ENCODE assay signal across 1 cellular context in the genomic region with DNA sequence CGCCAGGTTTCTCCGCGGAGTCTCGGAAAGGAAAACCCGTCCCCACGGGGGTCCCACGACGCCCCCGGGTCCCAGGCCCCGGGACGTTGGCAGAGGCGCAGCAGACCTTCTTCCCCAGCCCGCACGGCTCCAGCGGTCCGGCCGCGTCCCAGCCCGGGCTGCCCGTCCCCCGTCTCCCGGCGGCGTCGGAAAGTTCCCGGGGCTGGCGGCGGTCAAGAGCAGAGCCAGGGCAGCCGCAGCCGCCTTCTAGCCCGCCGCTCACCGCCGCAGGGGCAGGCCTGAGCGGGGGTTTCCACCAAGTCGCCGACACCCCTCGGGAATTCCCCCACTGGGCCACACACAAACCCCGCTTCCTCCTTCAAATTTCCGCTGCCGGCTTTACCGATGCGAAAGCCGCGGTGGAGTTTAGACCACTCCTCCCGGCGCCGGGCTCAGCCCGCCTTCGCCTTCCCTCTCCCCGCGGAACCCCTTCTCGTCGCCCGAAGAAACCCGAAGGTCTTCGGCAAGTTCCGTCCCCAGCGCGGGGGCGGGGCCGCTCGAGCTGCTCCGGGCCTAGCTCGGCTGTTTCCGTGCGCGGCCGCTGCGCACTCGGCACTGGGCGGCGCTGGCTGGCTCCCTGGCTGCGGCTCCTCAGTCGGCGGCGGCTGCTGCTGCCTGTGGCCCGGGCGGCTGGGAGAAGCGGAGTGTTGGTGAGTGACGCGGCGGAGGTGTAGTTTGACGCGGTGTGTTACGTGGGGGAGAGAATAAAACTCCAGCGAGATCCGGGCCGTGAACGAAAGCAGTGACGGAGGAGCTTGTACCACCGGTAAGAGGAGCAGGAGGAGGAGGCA.
A peak's percentile ranks its signal among the peaks of the same experiment; 100 is the strongest.
TF ChIP-seq lines count a peak whose summit lies in the region.

Gene CREB1 (plus strand): TSS at position 633 of the 830 bp plus-strand sequence. CDS start 25,674 bp downstream, outside the sequence.

TF ChIP-seq in GM23338, 12 proteins besides CTCF, POLR2A, EP300 and RAD21 (continued from another document):
- no peak for TF ChIP-seq REST (IDR thresholded peaks at IDR 0.05; ENCODE audit: unreplicated experiment)
- no peak for TF ChIP-seq EZH2phosphoT487 (IDR thresholded peaks at IDR 0.05; ENCODE audit: unreplicated experiment)
- TF ChIP-seq ZNF462 (CRISPR knock-in tag; IDR thresholded peaks at IDR 0.05), result no peak
- peak; percentile 90 for TF ChIP-seq CREB1 (CRISPR knock-in tag; IDR thresholded peaks at IDR 0.05; ENCODE audit: low read depth)
TF ChIP-seq in GM23338: peak in this region for 2.
